In genomic region chr2:75711590-75711989, GRCh38 we compare ENCODE assay signal across 8 cellular contexts. TPM values are rescaled to one million over a fixed set of nuclear protein-coding genes. Genes with fewer than 3 reads are reported as not detected.
DNase-seq lines count a peak whose midpoint lies in the region; ATAC-seq, FAIRE-seq and TF ChIP-seq lines count a peak whose summit lies in the region.
"Not testable (repeated sequence)": the region's sequence is repeated elsewhere in the genome, so short reads cannot be mapped to it uniquely, and the experiment has no call there.

No MANE protein-coding gene starts in this region.

- not testable (repeated sequence) for H3K9me3 ChIP-seq in A549; OCI-LY1 (ENCODE audit: low read length)

- WGBS in A549 (ENCODE audit: missing lambda C conversion rate): 90% methylated on average over 15 of the region's 31 CpGs

- not testable (repeated sequence) for H3K36me3 ChIP-seq in GM23338 (ENCODE audit: insufficient read depth); OCI-LY1 (ENCODE audit: insufficient read depth, low read length)

- not testable (repeated sequence) for H3K27me3 Mint-ChIP-seq in GM23338 (ENCODE audit: insufficient read depth, low read depth, poor library complexity); activated CD4-positive, alpha-beta T cell treated with anti-CD3 and anti-CD28 coated beads, Interleukin-2, amount 10 ng/mL, durations not matched to agents 24 days and 14 days; activated naive CD4-positive, alpha-beta T cell treated with anti-CD3 and anti-CD28 coated beads, Interleukin-2, amount 50 U/mL, for 24 hours; osteocyte (ENCODE audit: unreplicated experiment)
- H3K27me3 Mint-ChIP-seq in immature natural killer cell (ENCODE audit: low read depth in 3 of 3): peaks cover 3 to 16% (median 4%) of the 10 kb centered on the region in 3 donors

- not testable (repeated sequence) for H3K27ac Mint-ChIP-seq in GM23338; osteocyte (ENCODE audit: unreplicated experiment)
- peak overlapping the region; percentile 98 for H3K27ac Mint-ChIP-seq in activated CD4-positive, alpha-beta T cell treated with anti-CD3 and anti-CD28 coated beads, Interleukin-2, amount 10 ng/mL, durations not matched to agents 24 days and 14 days
- H3K27ac Mint-ChIP-seq in activated naive CD4-positive, alpha-beta T cell treated with anti-CD3 and anti-CD28 coated beads, Interleukin-2, amount 50 U/mL, for 24 hours: peak overlapping the region; percentile 23
- H3K27ac Mint-ChIP-seq in immature natural killer cell: peak overlapping the region in 3 of 6 donors; percentile 88 to 93 (median 92)

- H3K9ac ChIP-seq in OCI-LY1 (ENCODE audit: low read length): not testable (repeated sequence)

- peaks cover 18% of the 10 kb centered on the region for H3K4me1 Mint-ChIP-seq in GM23338
- peaks cover 17% of the 10 kb centered on the region for H3K4me1 Mint-ChIP-seq in activated CD4-positive, alpha-beta T cell treated with anti-CD3 and anti-CD28 coated beads, Interleukin-2, amount 10 ng/mL, durations not matched to agents 24 days and 14 days
- H3K4me1 Mint-ChIP-seq in activated naive CD4-positive, alpha-beta T cell treated with anti-CD3 and anti-CD28 coated beads, Interleukin-2, amount 50 U/mL, for 24 hours: peaks cover 32% of the 10 kb centered on the region
- H3K4me1 Mint-ChIP-seq in immature natural killer cell: peaks cover 27 to 41% of the 10 kb centered on the region in 2 donors
- H3K4me1 Mint-ChIP-seq in osteocyte (ENCODE audit: unreplicated experiment): peaks cover 26% of the 10 kb centered on the region

- peak overlapping the region; percentile 94 for H2AFZ ChIP-seq in GM23338
- H2AFZ ChIP-seq in OCI-LY1 (ENCODE audit: low read length): not testable (repeated sequence)

- DNase-seq in A549 (ENCODE audit: low read depth in 1 of 2, low spot score in 1 of 2); GM23338 (ENCODE audit: low spot score); coronary artery (ENCODE audit: low spot score); immature natural killer cell; osteocyte (ENCODE audit: extremely low spot score, unreplicated experiment): not testable (repeated sequence)
- peak; percentile 55 for DNase-seq in activated CD4-positive, alpha-beta T cell treated with anti-CD3 and anti-CD28 coated beads, Interleukin-2, amount 10 ng/mL, durations not matched to agents 24 days and 14 days

- not testable (repeated sequence) for TF ChIP-seq CTCF in A549 (IDR thresholded peaks at IDR 0.05); GM23338 (conservative IDR thresholded peaks at IDR 0.05; ENCODE audit: low read depth in 2 of 2); OCI-LY1 (IDR thresholded peaks at IDR 0.05; ENCODE audit: low read length); coronary artery (IDR thresholded peaks at IDR 0.05); osteocyte (IDR thresholded peaks at IDR 0.05)

- not testable (repeated sequence) for H3K36me3 Mint-ChIP-seq in GM23338 (ENCODE audit: low read depth); activated CD4-positive, alpha-beta T cell treated with anti-CD3 and anti-CD28 coated beads, Interleukin-2, amount 10 ng/mL, durations not matched to agents 24 days and 14 days (ENCODE audit: low read depth); activated naive CD4-positive, alpha-beta T cell treated with anti-CD3 and anti-CD28 coated beads, Interleukin-2, amount 50 U/mL, for 24 hours; immature natural killer cell; osteocyte (ENCODE audit: unreplicated experiment)

- POLR2A ChIA-PET in A549 (lab: Yijun Ruan, JAX): interaction anchor here (2.5 kb wide), 1 partner anchor 70 kb away, joined by 9 read pairs; no protein-coding TSS in a partner anchor

- not testable (repeated sequence) for H4K20me1 ChIP-seq in GM23338 (replicated peaks; ENCODE audit: insufficient read depth); OCI-LY1 (ENCODE audit: insufficient read depth, low read length)

- peaks cover 13% of the 10 kb centered on the region for H3K79me2 ChIP-seq in GM23338 (replicated peaks; ENCODE audit: insufficient read depth)
- peaks cover 18% of the 10 kb centered on the region for H3K79me2 ChIP-seq in OCI-LY1 (ENCODE audit: insufficient read depth, low read length)

- H3K9me2 ChIP-seq in GM23338 (ENCODE audit: insufficient read depth); OCI-LY1 (ENCODE audit: low read depth, low read length): not testable (repeated sequence)

- H3K9me3 Mint-ChIP-seq in GM23338; activated CD4-positive, alpha-beta T cell treated with anti-CD3 and anti-CD28 coated beads, Interleukin-2, amount 10 ng/mL, durations not matched to agents 24 days and 14 days; activated naive CD4-positive, alpha-beta T cell treated with anti-CD3 and anti-CD28 coated beads, Interleukin-2, amount 50 U/mL, for 24 hours; immature natural killer cell; osteocyte (ENCODE audit: unreplicated experiment): not testable (repeated sequence)

- H3K4me2 ChIP-seq in A549: peak overlapping the region; percentile 83
- peak overlapping the region; percentile 72; the same call in 1 of the 2 replicates for H3K4me2 ChIP-seq in GM23338
- H3K4me2 ChIP-seq in OCI-LY1 (ENCODE audit: low read length): peak overlapping the region; percentile 77

- intact Hi-C loops in activated CD4-positive, alpha-beta T cell treated with anti-CD3 and anti-CD28 coated beads, Interleukin-2, amount 10 ng/mL, durations not matched to agents 24 days and 14 days (cut with micrococcal nuclease): loop anchor here (2.0 kb wide), 1 partner anchor 753 kb away; the partner anchor contains the start of gene POLE4

- TF ChIP-seq EP300 in A549 (IDR thresholded peaks at IDR 0.05): not testable (repeated sequence)

- CTCF ChIA-PET in A549 (lab: Yijun Ruan, JAX): interaction anchor here (1.4 to 1.8 kb wide), 3 partner anchors 9 to 71 kb away, joined by 5 to 8 read pairs (median 5); no protein-coding TSS in a partner anchor

- H3K4me3 ChIP-seq in A549: not testable (repeated sequence)
- H3K4me3 ChIP-seq in GM23338 (peak overlapping the region; percentile 60; the same call in 1 of the 2 replicates), OCI-LY1 (ENCODE audit: low read depth, low read length, poor library complexity, severe bottlenecking) (peak overlapping the region; percentile 76), coronary artery (peak overlapping the region; percentile 81)

- peak overlapping the region; percentile 86 to 95; a peak in 5 of 6 replicates for H3K27ac ChIP-seq in A549
- H3K27ac ChIP-seq in GM23338 (ENCODE audit: low read depth); OCI-LY1 (ENCODE audit: low read depth, low read length, poor library complexity, severe bottlenecking); coronary artery: not testable (repeated sequence)

- ATAC-seq in A549, GM23338: not testable (repeated sequence)

- H3F3A ChIP-seq in GM23338 (replicated peaks; ENCODE audit: low read depth); OCI-LY1 (ENCODE audit: insufficient read depth, low read length): not testable (repeated sequence)

- not testable (repeated sequence) for TF ChIP-seq RAD21 in A549 (conservative IDR thresholded peaks at IDR 0.05 in 1 of 2, IDR thresholded peaks at IDR 0.05 in 1 of 2)

- FAIRE-seq in A549 (lab: Jason Lieb, UNC): not testable (repeated sequence)

- H3K4me3 Mint-ChIP-seq in GM23338: peak overlapping the region; percentile 89; the same call in 2 of the 3 replicates
- peak overlapping the region; percentile 95 for H3K4me3 Mint-ChIP-seq in activated CD4-positive, alpha-beta T cell treated with anti-CD3 and anti-CD28 coated beads, Interleukin-2, amount 10 ng/mL, durations not matched to agents 24 days and 14 days
- H3K4me3 Mint-ChIP-seq in activated naive CD4-positive, alpha-beta T cell treated with anti-CD3 and anti-CD28 coated beads, Interleukin-2, amount 50 U/mL, for 24 hours: peak overlapping the region; percentile 86
- peak overlapping the region in 4 of 5 donors; percentile 89 to 91 (median 90) for H3K4me3 Mint-ChIP-seq in immature natural killer cell
- H3K4me3 Mint-ChIP-seq in osteocyte (ENCODE audit: unreplicated experiment): peak overlapping the region; percentile 78

- H3K27me3 ChIP-seq in GM23338 (ENCODE audit: insufficient read depth); OCI-LY1 (ENCODE audit: insufficient read depth, low read length): not testable (repeated sequence)

- H3K4me1 ChIP-seq in A549 (peaks cover 18% of the 10 kb centered on the region), GM23338 (ENCODE audit: insufficient read depth) (peaks cover 16% of the 10 kb centered on the region), OCI-LY1 (ENCODE audit: insufficient read depth, low read length, severe bottlenecking) (peaks cover 19% of the 10 kb centered on the region)

- not testable (repeated sequence) for TF ChIP-seq POLR2A in A549 (IDR thresholded peaks at IDR 0.05; ENCODE audit: low read length)

RNA-seq across cellular contexts. Expression of gene GCFC2, which starts 0.9 kb away (rescaled TPM):
- 40.6 and 41.7 TPM in 2 replicates for polyA plus RNA-seq in A549 (2011; rRNA removed)
- polyA plus RNA-seq in A549 (2012; cell fraction: cytosol; rRNA removed): 10.5 and 13.5 TPM in 2 replicates
- polyA plus RNA-seq in A549 (2012; cell fraction: nucleus; rRNA removed): 8.3 and 9.6 TPM in 2 replicates
- 15.1 to 15.2 TPM (median 15.2 TPM) in 3 replicates for polyA plus RNA-seq in A549 (2017; fragmentation: RNase III; extraction: RNeasy Plus Mini Kit Qiagen cat#74134 plus additional on column Dnase treatment)
- polyA minus RNA-seq in A549 (2011; rRNA and poly(A)+ RNA removed): 8.0 and 8.4 TPM in 2 replicates
- total RNA-seq in GM23338 (2014; rRNA removed; shearing (Covaris generic)): 24.4 and 26.2 TPM in 2 replicates
- polyA plus RNA-seq in GM23338 (2016; fragmentation: Nextera tagmentation; extraction: Ambion mirVana): 19.1 and 23.8 TPM in 2 replicates
- 34.9 and 42.0 TPM in 2 replicates for total RNA-seq in activated CD4-positive, alpha-beta T cell treated with anti-CD3 and anti-CD28 coated beads, Interleukin-2, amount 10 ng/mL, durations not matched to agents 24 days and 14 days
- 10 to 100 TPM; 20.3 to 22.0 (median 21.7) TPM for polyA plus RNA-seq in immature natural killer cell
- total RNA-seq in osteocyte: 13.2 and 16.3 TPM in 2 replicates
